ENCODE assay signal across 8 cellular contexts in genomic region chr5:134026521-134027202, GRCh38. TPM values are rescaled to one million over a fixed set of nuclear protein-coding genes. Genes with fewer than 3 reads are reported as not detected.
DNase-seq lines count a peak whose midpoint lies in the region; ATAC-seq and TF ChIP-seq lines count a peak whose summit lies in the region.

No MANE protein-coding gene starts in this region.

- no peak overlapping the region for H3K27ac Mint-ChIP-seq in activated T-cell treated with anti-CD3 and anti-CD28 coated beads, Interleukin-2, amount 50 U/mL, for 72 hours

- no peak for TF ChIP-seq POLR2A in spleen (IDR thresholded peaks at IDR 0.05)

- H3K36me3 Mint-ChIP-seq in activated T-cell treated with anti-CD3 and anti-CD28 coated beads, Interleukin-2, amount 50 U/mL, for 72 hours (ENCODE audit: insufficient read depth in 2 of 2) = no peaks in the 10 kb centered on the region

- no peak overlapping the region for H3K4me2 ChIP-seq in OCI-LY3 (ENCODE audit: low read length)

- intact Hi-C loops in spleen (cut with DNase I; ENCODE audit: low total_unique reads) = no loop called here

- H4K20me1 ChIP-seq in OCI-LY3 (ENCODE audit: insufficient read depth, low read length) = no peaks in the 10 kb centered on the region

- no peaks in the 10 kb centered on the region for H3K4me1 Mint-ChIP-seq in activated T-cell treated with anti-CD3 and anti-CD28 coated beads, Interleukin-2, amount 50 U/mL, for 72 hours (ENCODE audit: low read depth)

- H3K79me2 ChIP-seq in OCI-LY3 (ENCODE audit: low read length) = no peaks in the 10 kb centered on the region

- H3K27ac ChIP-seq in OCI-LY3 (ENCODE audit: low read length) (no peak overlapping the region), foreskin keratinocyte (no peak overlapping the region), spleen (no peak overlapping the region)

- ATAC-seq in GM18498 (IDR thresholded peaks at IDR 0.05; ENCODE audit: unreplicated experiment) = peak; percentile 79
- ATAC-seq in activated T-cell treated with anti-CD3 and anti-CD28 coated beads, Interleukin-2, amount 50 U/mL, for 72 hours (replicated peaks in 1 of 2) = peak; percentile 79 to 89
- peak; percentile 93 for ATAC-seq in foreskin keratinocyte

- H3K27me3 ChIP-seq in OCI-LY3 (ENCODE audit: low read depth, low read length) = no peaks in the 10 kb centered on the region
- no peaks in the 10 kb centered on the region for H3K27me3 ChIP-seq in foreskin keratinocyte
- H3K27me3 ChIP-seq in spleen (replicated peaks in 1 of 7) = peaks cover 0 to 8% (median 0%) of the 10 kb centered on the region in 7 donors

- peaks cover 30% of the 10 kb centered on the region for H3K4me1 ChIP-seq in OCI-LY3 (ENCODE audit: low read length)
- peaks cover 9% of the 10 kb centered on the region for H3K4me1 ChIP-seq in foreskin keratinocyte
- H3K4me1 ChIP-seq in spleen = no peaks in the 10 kb centered on the region

- no peaks in the 10 kb centered on the region for H3K9me3 ChIP-seq in OCI-LY3 (ENCODE audit: insufficient read depth, low read length)
- H3K9me3 ChIP-seq in spleen = no peaks in the 10 kb centered on the region

- no peaks in the 10 kb centered on the region for H3K27me3 Mint-ChIP-seq in activated T-cell treated with anti-CD3 and anti-CD28 coated beads, Interleukin-2, amount 50 U/mL, for 72 hours (ENCODE audit: low read depth)

- H3K4me3 Mint-ChIP-seq in activated T-cell treated with anti-CD3 and anti-CD28 coated beads, Interleukin-2, amount 50 U/mL, for 72 hours = no peak overlapping the region

- H3K9ac ChIP-seq in OCI-LY3 (ENCODE audit: low read length) = no peak overlapping the region

- no peaks in the 10 kb centered on the region for H3K9me3 Mint-ChIP-seq in activated T-cell treated with anti-CD3 and anti-CD28 coated beads, Interleukin-2, amount 50 U/mL, for 72 hours

- TF ChIP-seq CTCF in OCI-LY3 (IDR thresholded peaks at IDR 0.05; ENCODE audit: low read depth, low read length) (peak; percentile 57), foreskin keratinocyte (conservative IDR thresholded peaks at IDR 0.05) (peak; percentile 76), spleen (IDR thresholded peaks at IDR 0.05 in 8 of 11, conservative IDR thresholded peaks at IDR 0.05 in 3 of 11) (peak in 6 of 11 experiments; percentile 17 to 58 (median 40))

- H3K36me3 ChIP-seq in OCI-LY3 (replicated peaks; ENCODE audit: low read depth, low read length) (no peaks in the 10 kb centered on the region), spleen (no peaks in the 10 kb centered on the region)

- DNase-seq in AG08396 (ENCODE audit: low spot score) (peak; percentile 45), HT1080 (ENCODE audit: low read depth) (peak; percentile 70), foreskin keratinocyte (peak in 1 of 2 donors; percentile 60), spleen (peak; percentile 70), COLO829 (ENCODE audit: low spot score) (no peak)
- peak; percentile 53 to 59 for DNase-seq in activated T-cell treated with anti-CD3 and anti-CD28 coated beads, Interleukin-2, amount 50 U/mL, for 72 hours

- no peak overlapping the region for H3K4me3 ChIP-seq in OCI-LY3 (ENCODE audit: low read length)
- no peak overlapping the region for H3K4me3 ChIP-seq in spleen

- H2AFZ ChIP-seq in OCI-LY3 (ENCODE audit: low read depth, low read length) = no peak overlapping the region

- WGBS in spleen, 5 donors = 57 to 64% (median 60%) methylated on average over 4 of the region's 4 CpGs

RNA-seq across cellular contexts. Expression of gene VDAC1, which starts 21.9 kb away (rescaled TPM):
- 405 and 411 TPM in 2 replicates for total RNA-seq in HT1080 (2014; rRNA removed; shearing (Covaris generic))
- 444 and 495 TPM in 2 replicates for polyA plus RNA-seq in HT1080 (2015; cell fraction: cytosol; rRNA removed)
- polyA plus RNA-seq in HT1080 (2015; cell fraction: nucleus; rRNA removed) = 357 and 381 TPM in 2 replicates
- 100 to 1,000 TPM; 252 to 258 TPM for total RNA-seq in activated T-cell treated with anti-CD3 and anti-CD28 coated beads, Interleukin-2, amount 50 U/mL, for 72 hours
- total RNA-seq in foreskin keratinocyte (369 and 392 TPM in 2 replicates), spleen (100 to 1,000 TPM in 1 of 7 donors, 10 to 100 TPM in 6; 69.2 to 100 (median 86.4) TPM)
- polyA plus RNA-seq in foreskin keratinocyte (278 and 321 TPM in 2 replicates), spleen (10 to 100 TPM; 53.3 to 84.0 (median 76.2) TPM)

RNA-seq across cellular contexts. Expression of gene C5orf15, which starts 58.2 kb away (rescaled TPM):
- 57.6 and 64.7 TPM in 2 replicates for total RNA-seq in HT1080 (2014; rRNA removed; shearing (Covaris generic))
- polyA plus RNA-seq in HT1080 (2015; cell fraction: cytosol; rRNA removed) = 108 and 119 TPM in 2 replicates
- polyA plus RNA-seq in HT1080 (2015; cell fraction: nucleus; rRNA removed) = 84.7 and 96.4 TPM in 2 replicates
- total RNA-seq in activated T-cell treated with anti-CD3 and anti-CD28 coated beads, Interleukin-2, amount 50 U/mL, for 72 hours = 10 to 100 TPM; 21.8 to 22.8 TPM
- total RNA-seq in foreskin keratinocyte = 42.1 and 45.9 TPM in 2 replicates
- 25.2 and 28.3 TPM in 2 replicates for polyA plus RNA-seq in foreskin keratinocyte
- 10 to 100 TPM; 25.4 to 49.6 (median 28.6) TPM for total RNA-seq in spleen
- 10 to 100 TPM; 28.1 to 28.8 (median 28.4) TPM for polyA plus RNA-seq in spleen
